Comparison of ENCODE assay signal across 21 cellular contexts in the genomic region with DNA sequence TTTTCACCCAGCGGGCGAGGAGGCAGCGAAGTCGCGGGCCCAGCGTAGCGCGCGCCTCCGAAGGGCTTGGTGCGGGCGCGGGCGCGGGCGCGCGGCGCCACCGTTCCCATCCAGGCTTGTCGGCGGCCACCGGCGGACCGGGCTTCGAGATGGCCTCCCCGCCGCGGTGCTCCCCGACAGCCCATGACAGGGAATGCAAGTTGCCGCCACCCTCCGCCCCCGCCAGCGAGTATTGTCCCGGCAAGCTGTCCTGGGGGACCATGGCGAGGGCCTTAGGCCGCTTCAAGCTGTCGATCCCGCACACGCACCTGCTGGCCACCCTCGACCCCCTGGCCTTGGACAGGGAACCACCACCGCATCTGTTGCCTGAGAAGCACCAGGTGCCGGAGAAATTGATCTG. TPM values are rescaled to one million over a fixed set of nuclear protein-coding genes. Genes with fewer than 3 reads are reported as not detected.
DNase-seq lines count a peak whose midpoint lies in the region; ATAC-seq and TF ChIP-seq lines count a peak whose summit lies in the region.
"Had no signal": no experiment of that assay in that cellular context is flagged by ENCODE, and none has a peak within 500 bp of the region (broad histone marks: within the 10 kb centered on the region; RNA-seq: fewer than 3 reads in every experiment).

A gene with protein sequence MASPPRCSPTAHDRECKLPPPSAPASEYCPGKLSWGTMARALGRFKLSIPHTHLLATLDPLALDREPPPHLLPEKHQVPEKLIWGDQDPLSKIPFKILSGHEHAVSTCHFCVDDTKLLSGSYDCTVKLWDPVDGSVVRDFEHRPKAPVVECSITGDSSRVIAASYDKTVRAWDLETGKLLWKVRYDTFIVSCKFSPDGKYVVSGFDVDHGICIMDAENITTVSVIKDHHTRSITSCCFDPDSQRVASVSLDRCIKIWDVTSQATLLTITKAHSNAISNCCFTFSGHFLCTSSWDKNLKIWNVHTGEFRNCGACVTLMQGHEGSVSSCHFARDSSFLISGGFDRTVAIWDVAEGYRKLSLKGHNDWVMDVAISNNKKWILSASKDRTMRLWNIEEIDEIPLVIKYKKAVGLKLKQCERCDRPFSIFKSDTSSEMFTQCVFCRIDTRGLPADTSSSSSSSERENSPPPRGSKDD (plus strand): TSS at position 94 of the 400 bp plus-strand sequence. CDS start 56 bp downstream, at position 150.

- peaks cover 5% of the 10 kb centered on the region for H3K4me1 Mint-ChIP-seq in activated CD8-positive, alpha-beta T cell treated with anti-CD3 and anti-CD28 coated beads, Interleukin-2, amount 10 ng/mL, durations not matched to agents 7 days and 5 days (ENCODE audit: low read depth)
- H3K4me1 Mint-ChIP-seq in glutamatergic neuron (ENCODE audit: low read depth, unreplicated experiment), result no peaks in the 10 kb centered on the region

- TF ChIP-seq CTCF in RWPE1 (conservative IDR thresholded peaks at IDR 0.05; ENCODE audit: low read depth) (no peak), glutamatergic neuron (IDR thresholded peaks at IDR 0.05; ENCODE audit: partially characterized antibody, unreplicated experiment) (no peak), upper lobe of right lung (IDR thresholded peaks at IDR 0.05) (no peak), brain microvascular endothelial cell (IDR thresholded peaks at IDR 0.05; ENCODE audit: low read depth, low read length, missing control alignments) (no peak)

- peaks cover 14% of the 10 kb centered on the region for H3K36me3 Mint-ChIP-seq in activated CD8-positive, alpha-beta T cell treated with anti-CD3 and anti-CD28 coated beads, Interleukin-2, amount 10 ng/mL, durations not matched to agents 7 days and 5 days (ENCODE audit: low read depth)
- H3K36me3 Mint-ChIP-seq in glutamatergic neuron (ENCODE audit: unreplicated experiment), result no peaks in the 10 kb centered on the region

- no peaks in the 10 kb centered on the region for H3K9me3 ChIP-seq in upper lobe of right lung
- H3K9me3 ChIP-seq: MG63, SK-N-SH had no signal

- H3K27ac ChIP-seq in RWPE1 (peak within 1 kb of the TSS; percentile 23; the same call in 1 of the 2 replicates), upper lobe of right lung (no peak within 1 kb of the TSS), brain microvascular endothelial cell (no peak within 1 kb of the TSS)
- H3K27ac ChIP-seq: BLaER1 treated with 17β-estradiol and CSF1 and Interleukin-3, amounts not matched to agents 10 nM and 100 nM; GM23248 had no signal

- H3K27me3 ChIP-seq in upper lobe of right lung (peaks cover 15% of the 10 kb centered on the region), brain microvascular endothelial cell (replicated peaks) (no peaks in the 10 kb centered on the region)
- H3K27me3 ChIP-seq: MG63 had no signal

- CTCF ChIA-PET in RWPE1 (lab: Yijun Ruan, JAX), result no interaction called here
- CTCF ChIA-PET in activated CD8-positive, alpha-beta T cell treated with anti-CD3 and anti-CD28 coated beads, Interleukin-2, amount 10 ng/mL, durations not matched to agents 7 days and 5 days (lab: Charles Lee), result interaction anchor here (1.2 kb wide), 1 partner anchor 52 kb away, joined by 3 read pairs; no protein-coding TSS in a partner anchor

- intact Hi-C loops in upper lobe of right lung (cut with DNase I), result no loop called here

- POLR2A ChIA-PET in RWPE1 (lab: Yijun Ruan, JAX; ENCODE audit: low non-redundant PET), result no interaction called here
- POLR2A ChIA-PET in activated CD8-positive, alpha-beta T cell treated with anti-CD3 and anti-CD28 coated beads, Interleukin-2, amount 10 ng/mL, durations not matched to agents 7 days and 5 days (lab: Charles Lee), result no interaction called here

- DNase-seq in RWPE1 (ENCODE audit: low spot score), result no peak
- DNase-seq in activated CD8-positive, alpha-beta T cell treated with anti-CD3 and anti-CD28 coated beads, Interleukin-2, amount 10 ng/mL, durations not matched to agents 7 days and 5 days, result no peak
- DNase-seq in glutamatergic neuron, result no peak
- DNase-seq in upper lobe of right lung, result no peak
- no peak for DNase-seq in brain microvascular endothelial cell
- DNase-seq in NCI-H2081 (lab: John Stamatoyannopoulos, UW), result no peak
- DNase-seq: CD4-positive, alpha-beta memory T cell; DMS153; GM23248; MG63; NCI-H1417; NCI-H187 treated with DMSO at 0.1 percent for 48 hours; NCI-H226; NCI-H510A treated with DMSO at 0.1 percent for 48 hours; NCI-H748 treated with DMSO at 0.1 percent for 48 hours; SIG-M5 had no signal

- no peaks in the 10 kb centered on the region for H3K4me1 ChIP-seq in upper lobe of right lung
- H3K4me1 ChIP-seq: BLaER1 treated with 17β-estradiol and CSF1 and Interleukin-3, amounts not matched to agents 10 nM and 100 nM had no signal

- H3K4me3 ChIP-seq in upper lobe of right lung (no peak within 1 kb of the TSS), brain microvascular endothelial cell (ENCODE audit: low read depth, low read length) (no peak within 1 kb of the TSS)
- H3K4me3 ChIP-seq: BLaER1 treated with 17β-estradiol and CSF1 and Interleukin-3, amounts not matched to agents 10 nM and 100 nM; GM23248; MG63 had no signal

- ATAC-seq in activated CD8-positive, alpha-beta T cell treated with anti-CD3 and anti-CD28 coated beads, Interleukin-2, amount 10 ng/mL, durations not matched to agents 7 days and 5 days, result no peak
- ATAC-seq in upper lobe of right lung, result peak; percentile 29
- ATAC-seq in GM21723 (IDR thresholded peaks at IDR 0.05; ENCODE audit: unreplicated experiment), result no peak

- H3K9me3 Mint-ChIP-seq in activated CD8-positive, alpha-beta T cell treated with anti-CD3 and anti-CD28 coated beads, Interleukin-2, amount 10 ng/mL, durations not matched to agents 7 days and 5 days (ENCODE audit: insufficient read depth), result no peaks in the 10 kb centered on the region
- H3K9me3 Mint-ChIP-seq in glutamatergic neuron (ENCODE audit: unreplicated experiment), result no peaks in the 10 kb centered on the region
- H3K9me3 Mint-ChIP-seq: CD4-positive, alpha-beta memory T cell had no signal

- no peaks in the 10 kb centered on the region for H3K27me3 Mint-ChIP-seq in activated CD8-positive, alpha-beta T cell treated with anti-CD3 and anti-CD28 coated beads, Interleukin-2, amount 10 ng/mL, durations not matched to agents 7 days and 5 days (ENCODE audit: low read depth)
- H3K27me3 Mint-ChIP-seq in glutamatergic neuron (ENCODE audit: unreplicated experiment), result peaks cover 2% of the 10 kb centered on the region
- H3K27me3 Mint-ChIP-seq: CD4-positive, alpha-beta memory T cell had no signal

- in situ Hi-C loops in brain microvascular endothelial cell (cut with HindIII; ENCODE audit: low pct_ligation_motif_present, low sequenced_read_pairs), result no loop called here

- H3K4me3 Mint-ChIP-seq in activated CD8-positive, alpha-beta T cell treated with anti-CD3 and anti-CD28 coated beads, Interleukin-2, amount 10 ng/mL, durations not matched to agents 7 days and 5 days, result no peak within 1 kb of the TSS
- H3K4me3 Mint-ChIP-seq in glutamatergic neuron (ENCODE audit: unreplicated experiment), result no peak within 1 kb of the TSS

- peaks cover 39% of the 10 kb centered on the region for H3K36me3 ChIP-seq in upper lobe of right lung
- H3K36me3 ChIP-seq in brain microvascular endothelial cell (replicated peaks), result peaks cover 10% of the 10 kb centered on the region

- peak within 1 kb of the TSS; percentile 9 for H3K27ac Mint-ChIP-seq in activated CD8-positive, alpha-beta T cell treated with anti-CD3 and anti-CD28 coated beads, Interleukin-2, amount 10 ng/mL, durations not matched to agents 7 days and 5 days
- peak within 1 kb of the TSS; percentile 38 for H3K27ac Mint-ChIP-seq in glutamatergic neuron (ENCODE audit: unreplicated experiment)

RNA-seq across cellular contexts. Expression of the gene that starts here (rescaled TPM):
- total RNA-seq in activated CD8-positive, alpha-beta T cell treated with anti-CD3 and anti-CD28 coated beads, Interleukin-2, amount 10 ng/mL, durations not matched to agents 7 days and 5 days, result not detected
- total RNA-seq in glutamatergic neuron (ENCODE audit: unreplicated experiment) (not detected), upper lobe of right lung (not detected)
- total RNA-seq: G401, GM23248, LHCN-M2 had no signal

Comparison
In these comparisons a context has a peak if more than half of its experiments do, and no peak if none do; other contexts are left out.
1. Peak in ATAC-seq in upper lobe of right lung; RNA of the gene not detected or under 1 TPM.